Comparison of ENCODE assay signal across 8 cellular contexts in the genomic region with DNA sequence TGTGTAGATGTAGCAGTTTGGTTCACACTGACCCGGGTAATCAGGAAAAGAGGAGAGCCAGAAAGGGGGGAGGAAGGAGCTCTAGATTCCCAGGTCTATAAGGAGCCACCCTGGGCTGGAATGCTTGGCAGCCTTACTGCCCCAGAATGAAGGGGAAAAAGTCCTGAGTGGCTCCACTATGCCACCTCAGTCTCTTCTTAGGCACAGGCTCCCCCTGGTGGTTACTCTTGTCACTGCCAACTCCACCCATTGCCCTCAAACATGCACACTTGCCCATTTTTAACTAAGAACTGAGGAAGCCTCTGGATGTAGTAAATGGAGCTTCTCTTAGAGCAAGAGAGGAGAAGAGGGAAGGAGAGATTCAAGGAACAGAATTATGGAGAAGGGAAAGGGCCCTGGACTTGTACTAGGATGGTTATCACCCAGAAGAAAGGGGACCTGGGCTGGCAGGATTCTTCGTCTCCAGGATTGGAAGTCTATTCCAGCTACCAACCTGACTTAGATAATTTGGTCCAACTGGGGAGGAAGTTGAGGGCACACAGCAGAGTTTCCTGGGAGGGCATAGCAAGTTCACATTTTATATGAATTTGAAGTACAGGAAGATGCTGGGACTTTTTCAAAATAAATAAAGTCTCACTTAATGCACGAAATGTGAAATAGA. TPM values are rescaled to one million over a fixed set of nuclear protein-coding genes. Genes with fewer than 3 reads are reported as not detected.
DNase-seq lines count a peak whose midpoint lies in the region; ATAC-seq and TF ChIP-seq lines count a peak whose summit lies in the region.

No MANE protein-coding gene starts in this region.

- H3K27ac ChIP-seq in vagina: no peak overlapping the region

- intact Hi-C loops in Right ventricle myocardium inferior (cut with DNase I): no loop called here
- intact Hi-C loops in vagina (cut with DNase I): no loop called here

- H3K4me3 ChIP-seq in NB4 (ENCODE audit: low read depth, low read length) (no peak overlapping the region), vagina (no peak overlapping the region)

- TF ChIP-seq CTCF in NB4 (IDR thresholded peaks at IDR 0.05; ENCODE audit: low read depth, low read length) (peak; percentile 98), progenitor cell of endocrine pancreas (IDR thresholded peaks at IDR 0.05; ENCODE audit: unreplicated experiment) (peak; percentile 96), vagina (IDR thresholded peaks at IDR 0.05) (peak; percentile 74 to 91 (median 87))

- no peak overlapping the region for H3K4me3 Mint-ChIP-seq in progenitor cell of endocrine pancreas (ENCODE audit: low read depth)

- H3K27me3 ChIP-seq in vagina: no peaks in the 10 kb centered on the region

- no peak for TF ChIP-seq POLR2A in NB4 (IDR thresholded peaks at IDR 0.05; ENCODE audit: extremely low read depth, insufficient read length)
- no peak for TF ChIP-seq POLR2A in vagina (IDR thresholded peaks at IDR 0.05)

- no peaks in the 10 kb centered on the region for H3K36me3 Mint-ChIP-seq in progenitor cell of endocrine pancreas (ENCODE audit: insufficient read depth)

- no peaks in the 10 kb centered on the region for H3K36me3 ChIP-seq in vagina

- H3K4me1 Mint-ChIP-seq in progenitor cell of endocrine pancreas (ENCODE audit: low read depth): no peaks in the 10 kb centered on the region

- DNase-seq in NCI-H1417 (lab: John Stamatoyannopoulos, UW) (peak; percentile 43 to 78 (median 64)), NCI-H1417 treated with DMSO at 0.1 percent for 48 hours (lab: John Stamatoyannopoulos, UW) (no peak), NB4 (ENCODE audit: low read depth) (peak; percentile 85), SKM-1 treated with dmso at 0.1 percent for 144 hours (lab: John Stamatoyannopoulos, UW; ENCODE audit: unreplicated experiment) (peak; percentile 68), Right ventricle myocardium inferior (ENCODE audit: missing footprints) (no peak), progenitor cell of endocrine pancreas (ENCODE audit: low spot score, unreplicated experiment) (peak; percentile 67), vagina (ENCODE audit: extremely low spot score in 2 of 2) (no peak)
- DNase-seq in activated naive CD4-positive, alpha-beta T cell treated with anti-CD3 and anti-CD28 coated beads, Interleukin-2, amount 50 U/mL, for 16 hours: peak; percentile 80

- H3K9me3 ChIP-seq in vagina: no peaks in the 10 kb centered on the region

- no peak overlapping the region for H3K27ac Mint-ChIP-seq in progenitor cell of endocrine pancreas

- H3K4me1 ChIP-seq in vagina: peaks cover 15% of the 10 kb centered on the region

- no peaks in the 10 kb centered on the region for H3K9me3 Mint-ChIP-seq in progenitor cell of endocrine pancreas (ENCODE audit: low read depth)

- peak; percentile 79 for ATAC-seq in Right ventricle myocardium inferior

- no peaks in the 10 kb centered on the region for H3K27me3 Mint-ChIP-seq in progenitor cell of endocrine pancreas

RNA-seq across cellular contexts. Expression of a gene that starts 7.8 kb away (rescaled TPM):
- total RNA-seq in Right ventricle myocardium inferior (11.0 TPM), progenitor cell of endocrine pancreas (15.6 and 17.2 TPM in 2 replicates), vagina (29.7 TPM)

RNA-seq across cellular contexts. Expression of a gene that starts 17.0 kb away (rescaled TPM):
- total RNA-seq in Right ventricle myocardium inferior (51.9 TPM), progenitor cell of endocrine pancreas (27.1 and 34.4 TPM in 2 replicates), vagina (26.5 TPM)

RNA-seq across cellular contexts. Expression of a gene that starts 47.2 kb away (rescaled TPM):
- total RNA-seq in Right ventricle myocardium inferior: 56.5 TPM
- 99.5 and 107 TPM in 2 replicates for total RNA-seq in progenitor cell of endocrine pancreas
- 62.6 TPM for total RNA-seq in vagina

RNA-seq across cellular contexts. Expression of a gene that starts 59.8 kb away (rescaled TPM):
- total RNA-seq in Right ventricle myocardium inferior: 14.3 TPM
- 40.1 and 41.9 TPM in 2 replicates for total RNA-seq in progenitor cell of endocrine pancreas
- total RNA-seq in vagina: 29.5 TPM

Comparison
In these comparisons a context has a peak if more than half of its experiments do, and no peak if none do; other contexts are left out.
1. DNase-seq: peak in NCI-H1417 (3 of 3), NB4 (single experiment), SKM-1 treated with dmso at 0.1 percent for 144 hours (single experiment), activated naive CD4-positive, alpha-beta T cell treated with anti-CD3 and anti-CD28 coated beads, Interleukin-2, amount 50 U/mL, for 16 hours (single experiment) and progenitor cell of endocrine pancreas (single experiment); none in NCI-H1417 treated with DMSO at 0.1 percent for 48 hours (single experiment), Right ventricle myocardium inferior (single experiment) and vagina (0 of 2).
2. Peak in every context shown above with its lines, with median percentiles within 50 percentile points of each other: CTCF ChIP-seq.